In genomic region chr10:63114031-63114814, GRCh38 we compare ENCODE assay signal across 9 cellular contexts. TPM values are rescaled to one million over a fixed set of nuclear protein-coding genes. Genes with fewer than 3 reads are reported as not detected.
DNase-seq lines count a peak whose midpoint lies in the region; ATAC-seq, FAIRE-seq and TF ChIP-seq lines count a peak whose summit lies in the region.
"Had no signal": no experiment of that assay in that cellular context is flagged by ENCODE, and none has a peak within 500 bp of the region (broad histone marks: within the 10 kb centered on the region; RNA-seq: fewer than 3 reads in every experiment).

No MANE protein-coding gene starts in this region.

- TF ChIP-seq POLR2A in A549 (IDR thresholded peaks at IDR 0.05; ENCODE audit: low read length), result no peak

- intact Hi-C loops in mucosa of descending colon (cut with DNase I, micrococcal nuclease), result no loop called here

- FAIRE-seq in A549 (lab: Jason Lieb, UNC), result no peak

- ATAC-seq in A549 (peak; percentile 51 to 88), mucosa of descending colon (peak; percentile 55), GM21528 (IDR thresholded peaks at IDR 0.05; ENCODE audit: low FRiP score, unreplicated experiment) (no peak)

- H3K27ac Mint-ChIP-seq in activated naive CD8-positive, alpha-beta T cell treated with anti-CD3 and anti-CD28 coated beads for 36 hours, result no peak overlapping the region
- H3K27ac Mint-ChIP-seq: B cell had no signal

- no peak overlapping the region for H3K4me3 ChIP-seq in A549
- no peak overlapping the region for H3K4me3 ChIP-seq in MG63
- no peak overlapping the region for H3K4me3 ChIP-seq in coronary artery
- no peak overlapping the region for H3K4me3 ChIP-seq in mucosa of descending colon

- no peaks in the 10 kb centered on the region for H3K4me1 Mint-ChIP-seq in activated naive CD8-positive, alpha-beta T cell treated with anti-CD3 and anti-CD28 coated beads for 36 hours
- H3K4me1 Mint-ChIP-seq: B cell had no signal

- H3K27me3 ChIP-seq in MG63, result no peaks in the 10 kb centered on the region

- WGBS in A549 (ENCODE audit: missing lambda C conversion rate), result 35% methylated on average over 4 of the region's 4 CpGs

- peaks cover 23% of the 10 kb centered on the region; the same call in 2 of the 3 replicates for H3K4me1 ChIP-seq in A549
- peaks cover 2% of the 10 kb centered on the region for H3K4me1 ChIP-seq in mucosa of descending colon (ENCODE audit: low read depth)

- H3K27me3 Mint-ChIP-seq in activated naive CD8-positive, alpha-beta T cell treated with anti-CD3 and anti-CD28 coated beads for 36 hours, result peaks cover 4% of the 10 kb centered on the region

- no peaks in the 10 kb centered on the region for H3K36me3 Mint-ChIP-seq in activated naive CD8-positive, alpha-beta T cell treated with anti-CD3 and anti-CD28 coated beads for 36 hours

- peak in 1 of 2 experiments; percentile 58 for DNase-seq in A549 (ENCODE audit: low read depth in 1 of 2, low spot score in 1 of 2)
- peak; percentile 69 for DNase-seq in MG63
- DNase-seq in coronary artery (ENCODE audit: low spot score), result peak; percentile 87
- peak in 2 of 3 donors; percentile 27 to 31 for DNase-seq in mucosa of descending colon
- no peak for DNase-seq in activated naive CD8-positive, alpha-beta T cell treated with anti-CD3 and anti-CD28 coated beads for 36 hours
- no peak for DNase-seq in NCI-H2227 (lab: John Stamatoyannopoulos, UW; ENCODE audit: unreplicated experiment)
- no peak for DNase-seq in islet precursor cell

- H3K36me3 ChIP-seq in MG63, result no peaks in the 10 kb centered on the region
- H3K36me3 ChIP-seq in mucosa of descending colon (ENCODE audit: low read depth), result no peaks in the 10 kb centered on the region

- H3K9me3 Mint-ChIP-seq in activated naive CD8-positive, alpha-beta T cell treated with anti-CD3 and anti-CD28 coated beads for 36 hours, result no peaks in the 10 kb centered on the region

- no peak for TF ChIP-seq CTCF in A549 (IDR thresholded peaks at IDR 0.05)
- TF ChIP-seq CTCF in coronary artery (IDR thresholded peaks at IDR 0.05), result no peak
- TF ChIP-seq CTCF in mucosa of descending colon (IDR thresholded peaks at IDR 0.05), result no peak

- no peaks in the 10 kb centered on the region for H3K9me3 ChIP-seq in A549
- peaks cover 6% of the 10 kb centered on the region; the same call in 1 of the 2 replicates for H3K9me3 ChIP-seq in MG63
- H3K9me3 ChIP-seq in mucosa of descending colon, result no peaks in the 10 kb centered on the region

- H3K4me2 ChIP-seq in A549, result peak overlapping the region; percentile 49

- CTCF ChIA-PET in A549 (lab: Yijun Ruan, JAX), result interaction anchor here (1.3 kb wide), 1 partner anchor 43 kb away, joined by 4 read pairs; no protein-coding TSS in a partner anchor

- H3K27ac ChIP-seq in A549, result peak overlapping the region; percentile 72 to 79
- H3K27ac ChIP-seq in coronary artery, result peak overlapping the region; percentile 61 to 71

- POLR2A ChIA-PET in A549 (lab: Yijun Ruan, JAX), result interaction anchor here (2.1 kb wide), 1 partner anchor 19 kb away, joined by 10 read pairs; the partner anchor contains the start of gene NRBF2

- H3K4me3 Mint-ChIP-seq in activated naive CD8-positive, alpha-beta T cell treated with anti-CD3 and anti-CD28 coated beads for 36 hours, result no peak overlapping the region
- H3K4me3 Mint-ChIP-seq: B cell had no signal

- TF ChIP-seq RAD21 in A549 (conservative IDR thresholded peaks at IDR 0.05 in 1 of 2, IDR thresholded peaks at IDR 0.05 in 1 of 2), result no peak

- peak in 1 of 2 experiments; percentile 58; a peak in 2 of 5 replicates for TF ChIP-seq EP300 in A549 (IDR thresholded peaks at IDR 0.05)

TF ChIP-seq in A549, 52 proteins besides CTCF, POLR2A, EP300 and RAD21:
- TF ChIP-seq BCL3 (IDR thresholded peaks at IDR 0.05) (peak; percentile 50; the same call in 1 of the 3 replicates), CEBPB (IDR thresholded peaks at IDR 0.05) (peak; percentile 82 to 98), ZC3H11A (IDR thresholded peaks at IDR 0.05) (no peak), SMC3 (IDR thresholded peaks at IDR 0.05) (0 out of 3 replicates have a peak, but pooled peaks have one; percentile 5), KDM5A (IDR thresholded peaks at IDR 0.05) (no peak), JUN (IDR thresholded peaks at IDR 0.05) (peak in 1 of 2 experiments; percentile 33; a peak in 2 of 5 replicates)
- TF ChIP-seq, protein P1, sequence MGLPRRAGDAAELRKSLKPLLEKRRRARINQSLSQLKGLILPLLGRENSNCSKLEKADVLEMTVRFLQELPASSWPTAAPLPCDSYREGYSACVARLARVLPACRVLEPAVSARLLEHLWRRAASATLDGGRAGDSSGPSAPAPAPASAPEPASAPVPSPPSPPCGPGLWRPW (IDR thresholded peaks at IDR 0.05), result peak; percentile 96

RNA-seq across cellular contexts. Expression of gene NRBF2, which starts 18.9 kb away (rescaled TPM):
- polyA plus RNA-seq in A549 (2011; rRNA removed) (23.3 and 27.6 TPM in 2 replicates), A549 (2017; fragmentation: RNase III; extraction: RNeasy Plus Mini Kit Qiagen cat#74134 plus additional on column Dnase treatment) (16.3 to 16.9 TPM (median 16.6 TPM) in 3 replicates)
- polyA plus RNA-seq in A549 (2012; cell fraction: cytosol; rRNA removed), result 6.0 and 6.9 TPM in 2 replicates
- polyA plus RNA-seq in A549 (2012; cell fraction: nucleus; rRNA removed), result 2.2 and 2.6 TPM in 2 replicates
- 11.0 and 11.4 TPM in 2 replicates for polyA minus RNA-seq in A549 (2011; rRNA and poly(A)+ RNA removed)
- 32.9 and 34.8 TPM in 2 replicates for total RNA-seq in MG63 (2014; rRNA removed; shearing (Covaris generic); ENCODE audit: low replicate concordance)
- 10 to 100 TPM; 19.9 to 25.4 (median 24.6) TPM for total RNA-seq in mucosa of descending colon
- 10 to 100 TPM; 27.6 to 27.8 TPM for total RNA-seq in activated naive CD8-positive, alpha-beta T cell treated with anti-CD3 and anti-CD28 coated beads for 36 hours

Comparison
In these comparisons a context has a peak if more than half of its experiments do, and no peak if none do; other contexts are left out.
1. DNase-seq: peak in MG63 (single experiment), coronary artery (single experiment) and mucosa of descending colon (2 of 3); none in activated naive CD8-positive, alpha-beta T cell treated with anti-CD3 and anti-CD28 coated beads for 36 hours (single experiment), NCI-H2227 (single experiment) and islet precursor cell (single experiment).